ENCODE assay signal across 8 cellular contexts in the genomic region with DNA sequence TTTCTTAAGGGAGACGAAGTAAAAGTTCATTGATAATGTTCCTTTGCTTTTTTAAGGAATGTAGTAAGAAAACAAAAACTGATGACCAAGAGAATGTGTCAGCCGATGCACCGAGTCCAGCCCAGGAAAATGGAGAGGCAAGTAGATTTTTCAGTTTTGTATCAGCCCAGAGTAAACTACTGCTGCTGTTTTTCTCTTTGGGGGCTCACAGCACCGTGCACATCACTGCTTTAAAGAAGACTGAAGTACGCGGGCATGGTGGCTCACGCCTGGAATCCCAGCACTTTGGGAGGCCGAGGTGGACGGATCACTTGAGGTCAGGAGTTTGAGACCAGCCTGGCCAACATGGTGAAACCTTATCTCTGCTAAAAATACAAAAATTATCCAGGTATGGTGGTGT. TPM values are rescaled to one million over a fixed set of nuclear protein-coding genes. Genes with fewer than 3 reads are reported as not detected.
DNase-seq lines count a peak whose midpoint lies in the region; ATAC-seq and TF ChIP-seq lines count a peak whose summit lies in the region.
"Not testable (repeated sequence)": the region's sequence is repeated elsewhere in the genome, so short reads cannot be mapped to it uniquely, and the experiment has no call there.

No MANE protein-coding gene starts in this region.

- H3K9me3 ChIP-seq in A673 (ENCODE audit: low read depth, low read length, poor library complexity, severe bottlenecking); OCI-LY7 (ENCODE audit: low read length); skeletal muscle satellite cell (replicated peaks; ENCODE audit: low read length): not testable (repeated sequence)

- H3K9me3 Mint-ChIP-seq in GM23338; activated CD4-positive, alpha-beta T cell treated with anti-CD3 and anti-CD28 coated beads, Interleukin-2, amount 10 ng/mL, durations not matched to agents 24 days and 14 days; activated naive CD8-positive, alpha-beta T cell (ENCODE audit: low read depth); natural killer cell treated with Interleukin-12 subunit alpha and Interleukin-12 subunit beta and Interleukin-15 and Interleukin-18, amount 100 ng/mL, for 72 hours: not testable (repeated sequence)
- H3K9me3 Mint-ChIP-seq in glutamatergic neuron (ENCODE audit: unreplicated experiment), result peaks cover 13% of the 10 kb centered on the region

- ATAC-seq in GM23338; natural killer cell treated with Interleukin-12 subunit alpha and Interleukin-12 subunit beta and Interleukin-15 and Interleukin-18, amount 100 ng/mL, for 72 hours: not testable (repeated sequence)

- H3K27ac ChIP-seq in A673 (ENCODE audit: low read depth, low read length, poor library complexity, severe bottlenecking); GM23338 (ENCODE audit: low read depth); OCI-LY7 (ENCODE audit: low read depth, low read length, poor library complexity, severe bottlenecking): not testable (repeated sequence)

- not testable (repeated sequence) for H3K4me3 Mint-ChIP-seq in GM23338
- peak overlapping the region; percentile 34 for H3K4me3 Mint-ChIP-seq in activated CD4-positive, alpha-beta T cell treated with anti-CD3 and anti-CD28 coated beads, Interleukin-2, amount 10 ng/mL, durations not matched to agents 24 days and 14 days
- peak overlapping the region; percentile 10 for H3K4me3 Mint-ChIP-seq in activated naive CD8-positive, alpha-beta T cell
- H3K4me3 Mint-ChIP-seq in glutamatergic neuron (ENCODE audit: unreplicated experiment), result peak overlapping the region; percentile 98
- H3K4me3 Mint-ChIP-seq in natural killer cell treated with Interleukin-12 subunit alpha and Interleukin-12 subunit beta and Interleukin-15 and Interleukin-18, amount 100 ng/mL, for 72 hours, result peak overlapping the region; percentile 82

- H2AFZ ChIP-seq in GM23338; OCI-LY7 (ENCODE audit: low read length): not testable (repeated sequence)

- DNase-seq in A673 (ENCODE audit: low spot score); GM23338 (ENCODE audit: low spot score); OCI-LY7 (ENCODE audit: low spot score); activated CD4-positive, alpha-beta T cell treated with anti-CD3 and anti-CD28 coated beads, Interleukin-2, amount 10 ng/mL, durations not matched to agents 24 days and 14 days; glutamatergic neuron; natural killer cell treated with Interleukin-12 subunit alpha and Interleukin-12 subunit beta and Interleukin-15 and Interleukin-18, amount 100 ng/mL, for 72 hours (ENCODE audit: low spot score): not testable (repeated sequence)

- POLR2A ChIA-PET in A673 (lab: Charles Lee; ENCODE audit: low non-redundant PET); OCI-LY7 (lab: Charles Lee): not testable (repeated sequence)

- H3K4me2 ChIP-seq in GM23338, result not testable (repeated sequence)
- H3K4me2 ChIP-seq in OCI-LY7 (ENCODE audit: low read length) (peak overlapping the region; percentile 76), skeletal muscle satellite cell (ENCODE audit: low read length) (peak overlapping the region; percentile 79)

- peaks cover 49% of the 10 kb centered on the region for H3K36me3 Mint-ChIP-seq in GM23338 (ENCODE audit: low read depth)
- H3K36me3 Mint-ChIP-seq in activated CD4-positive, alpha-beta T cell treated with anti-CD3 and anti-CD28 coated beads, Interleukin-2, amount 10 ng/mL, durations not matched to agents 24 days and 14 days (ENCODE audit: low read depth), result peaks cover 52% of the 10 kb centered on the region
- H3K36me3 Mint-ChIP-seq in activated naive CD8-positive, alpha-beta T cell; glutamatergic neuron (ENCODE audit: unreplicated experiment); natural killer cell treated with Interleukin-12 subunit alpha and Interleukin-12 subunit beta and Interleukin-15 and Interleukin-18, amount 100 ng/mL, for 72 hours: not testable (repeated sequence)

- not testable (repeated sequence) for H3K79me2 ChIP-seq in GM23338 (replicated peaks; ENCODE audit: insufficient read depth); OCI-LY7 (ENCODE audit: insufficient read depth, low read depth, low read length)

- not testable (repeated sequence) for H3K4me1 ChIP-seq in A673 (ENCODE audit: insufficient read depth, low read length, poor library complexity, severe bottlenecking); GM23338 (ENCODE audit: insufficient read depth)
- H3K4me1 ChIP-seq in OCI-LY7 (ENCODE audit: insufficient read depth, low read length, poor library complexity, severe bottlenecking), result peaks cover 18% of the 10 kb centered on the region
- H3K4me1 ChIP-seq in skeletal muscle satellite cell (ENCODE audit: control insufficient read depth, insufficient read depth, low read length), result peaks cover 12% of the 10 kb centered on the region

- intact Hi-C loops in A673 (cut with micrococcal nuclease; ENCODE audit: unreplicated experiment), result not testable (repeated sequence)
- intact Hi-C loops in OCI-LY7 (cut with micrococcal nuclease; ENCODE audit: unreplicated experiment), result loop anchor here (2.0 to 5.0 kb wide), 4 partner anchors 35 to 93 kb away; partner anchors contain the start of genes HEXD and OGFOD3
- intact Hi-C loops in activated CD4-positive, alpha-beta T cell treated with anti-CD3 and anti-CD28 coated beads, Interleukin-2, amount 10 ng/mL, durations not matched to agents 24 days and 14 days (cut with micrococcal nuclease), result loop anchor here (2.0 to 10.0 kb wide), 5 partner anchors 35 to 295 kb away; partner anchors contain the start of genes FOXK2 and TBCD

- BruUV-seq in A673 (replicated peaks; lab: Mats Ljungman, UMichigan); OCI-LY7 (replicated peaks; lab: Mats Ljungman, UMichigan): not testable (repeated sequence)

- H3F3A ChIP-seq in GM23338 (replicated peaks; ENCODE audit: low read depth), result peaks cover 18% of the 10 kb centered on the region; the same call in 1 of the 2 replicates

- H3K4me1 Mint-ChIP-seq in GM23338, result peaks cover 11% of the 10 kb centered on the region
- H3K4me1 Mint-ChIP-seq in activated CD4-positive, alpha-beta T cell treated with anti-CD3 and anti-CD28 coated beads, Interleukin-2, amount 10 ng/mL, durations not matched to agents 24 days and 14 days, result peaks cover 52% of the 10 kb centered on the region
- peaks cover 32% of the 10 kb centered on the region for H3K4me1 Mint-ChIP-seq in activated naive CD8-positive, alpha-beta T cell (ENCODE audit: low read depth)
- not testable (repeated sequence) for H3K4me1 Mint-ChIP-seq in glutamatergic neuron (ENCODE audit: low read depth, unreplicated experiment)
- H3K4me1 Mint-ChIP-seq in natural killer cell treated with Interleukin-12 subunit alpha and Interleukin-12 subunit beta and Interleukin-15 and Interleukin-18, amount 100 ng/mL, for 72 hours (ENCODE audit: low read depth in 2 of 2), result peaks cover 32 to 54% of the 10 kb centered on the region in 2 donors

- H3K36me3 ChIP-seq in A673 (ENCODE audit: insufficient read depth, low read length, poor library complexity, severe bottlenecking), result peaks cover 32% of the 10 kb centered on the region
- not testable (repeated sequence) for H3K36me3 ChIP-seq in GM23338 (ENCODE audit: insufficient read depth)
- H3K36me3 ChIP-seq in OCI-LY7 (ENCODE audit: insufficient read depth, low read length), result peaks cover 59% of the 10 kb centered on the region
- H3K36me3 ChIP-seq in skeletal muscle satellite cell (ENCODE audit: insufficient read depth, low read length), result peaks cover 29% of the 10 kb centered on the region

- CTCF ChIA-PET in A673 (lab: Charles Lee); OCI-LY7 (lab: Charles Lee; ENCODE audit: unreplicated experiment): not testable (repeated sequence)

- peaks cover 12% of the 10 kb centered on the region for H3K27me3 Mint-ChIP-seq in GM23338 (ENCODE audit: insufficient read depth, low read depth, poor library complexity)
- not testable (repeated sequence) for H3K27me3 Mint-ChIP-seq in activated CD4-positive, alpha-beta T cell treated with anti-CD3 and anti-CD28 coated beads, Interleukin-2, amount 10 ng/mL, durations not matched to agents 24 days and 14 days; activated naive CD8-positive, alpha-beta T cell; glutamatergic neuron (ENCODE audit: unreplicated experiment); natural killer cell treated with Interleukin-12 subunit alpha and Interleukin-12 subunit beta and Interleukin-15 and Interleukin-18, amount 100 ng/mL, for 72 hours

- H4K20me1 ChIP-seq in GM23338 (replicated peaks; ENCODE audit: insufficient read depth); OCI-LY7 (ENCODE audit: insufficient read depth, low read length): not testable (repeated sequence)

- TF ChIP-seq CTCF in A673 (conservative IDR thresholded peaks at IDR 0.05; ENCODE audit: low read depth, low read length); GM23338 (conservative IDR thresholded peaks at IDR 0.05; ENCODE audit: low read depth in 2 of 2); OCI-LY7 (conservative IDR thresholded peaks at IDR 0.05; ENCODE audit: low read length); glutamatergic neuron (IDR thresholded peaks at IDR 0.05; ENCODE audit: partially characterized antibody, unreplicated experiment): not testable (repeated sequence)

- not testable (repeated sequence) for H3K27me3 ChIP-seq in A673 (replicated peaks; ENCODE audit: insufficient read depth, low read depth, low read length, poor library complexity); GM23338 (ENCODE audit: insufficient read depth); skeletal muscle satellite cell (ENCODE audit: control insufficient read depth, insufficient read depth, low read length)

- peak overlapping the region; percentile 99 for H3K4me3 ChIP-seq in A673 (ENCODE audit: low read depth, low read length, poor library complexity, severe bottlenecking)
- H3K4me3 ChIP-seq in GM23338, result peak overlapping the region; percentile 93
- peak overlapping the region; percentile 75 for H3K4me3 ChIP-seq in OCI-LY7 (ENCODE audit: low read depth, low read length, poor library complexity, severe bottlenecking)
- H3K4me3 ChIP-seq in skeletal muscle satellite cell (ENCODE audit: low read length), result not testable (repeated sequence)

- H3K9me2 ChIP-seq in GM23338 (ENCODE audit: insufficient read depth); OCI-LY7 (ENCODE audit: insufficient read depth, low read length): not testable (repeated sequence)

- not testable (repeated sequence) for H3K9ac ChIP-seq in skeletal muscle satellite cell (ENCODE audit: low read depth, low read length)

- not testable (repeated sequence) for H3K27ac Mint-ChIP-seq in GM23338; activated CD4-positive, alpha-beta T cell treated with anti-CD3 and anti-CD28 coated beads, Interleukin-2, amount 10 ng/mL, durations not matched to agents 24 days and 14 days; activated naive CD8-positive, alpha-beta T cell; glutamatergic neuron (ENCODE audit: unreplicated experiment)
- H3K27ac Mint-ChIP-seq in natural killer cell treated with Interleukin-12 subunit alpha and Interleukin-12 subunit beta and Interleukin-15 and Interleukin-18, amount 100 ng/mL, for 72 hours, result peak overlapping the region; percentile 95

RNA-seq across cellular contexts. Expression of gene NARF, which starts 1.4 kb away (rescaled TPM):
- 74.1 and 75.7 TPM in 2 replicates for total RNA-seq in A673 (2021)
- 66.1 and 83.8 TPM in 2 replicates for total RNA-seq in GM23338 (2014; rRNA removed; shearing (Covaris generic))
- polyA plus RNA-seq in GM23338 (2016; fragmentation: Nextera tagmentation; extraction: Ambion mirVana), result 67.1 and 69.5 TPM in 2 replicates
- total RNA-seq in OCI-LY7 (2014; rRNA removed; shearing (Covaris generic)), result 75.0 and 82.5 TPM in 2 replicates
- 148 and 151 TPM in 2 replicates for total RNA-seq in OCI-LY7 (2022)
- total RNA-seq in activated CD4-positive, alpha-beta T cell treated with anti-CD3 and anti-CD28 coated beads, Interleukin-2, amount 10 ng/mL, durations not matched to agents 24 days and 14 days, result 99.7 and 101 TPM in 2 replicates
- 177 TPM for total RNA-seq in glutamatergic neuron (ENCODE audit: unreplicated experiment)
- 100 to 1,000 TPM; 217 to 295 TPM for total RNA-seq in natural killer cell treated with Interleukin-12 subunit alpha and Interleukin-12 subunit beta and Interleukin-15 and Interleukin-18, amount 100 ng/mL, for 72 hours
- 21.8 and 28.6 TPM in 2 replicates for total RNA-seq in skeletal muscle satellite cell (2012; rRNA removed)

RNA-seq across cellular contexts. Expression of gene CYBC1, which starts 9.4 kb away (rescaled TPM):
- total RNA-seq in A673 (2021) (72.8 and 91.1 TPM in 2 replicates), OCI-LY7 (2022) (679 and 701 TPM in 2 replicates), glutamatergic neuron (ENCODE audit: unreplicated experiment) (134 TPM)
- 61.2 and 72.4 TPM in 2 replicates for total RNA-seq in GM23338 (2014; rRNA removed; shearing (Covaris generic))
- polyA plus RNA-seq in GM23338 (2016; fragmentation: Nextera tagmentation; extraction: Ambion mirVana), result 22.5 and 24.7 TPM in 2 replicates
- 424 and 470 TPM in 2 replicates for total RNA-seq in OCI-LY7 (2014; rRNA removed; shearing (Covaris generic))
- total RNA-seq in activated CD4-positive, alpha-beta T cell treated with anti-CD3 and anti-CD28 coated beads, Interleukin-2, amount 10 ng/mL, durations not matched to agents 24 days and 14 days, result 256 and 268 TPM in 2 replicates
- 100 to 1,000 TPM; 300 to 380 TPM for total RNA-seq in natural killer cell treated with Interleukin-12 subunit alpha and Interleukin-12 subunit beta and Interleukin-15 and Interleukin-18, amount 100 ng/mL, for 72 hours
- total RNA-seq in skeletal muscle satellite cell (2012; rRNA removed), result 50.5 and 54.2 TPM in 2 replicates

RNA-seq across cellular contexts. Expression of gene OGFOD3, which starts 41.5 kb away (rescaled TPM):
- 25.0 and 30.9 TPM in 2 replicates for total RNA-seq in A673 (2021)
- 24.6 and 30.8 TPM in 2 replicates for total RNA-seq in GM23338 (2014; rRNA removed; shearing (Covaris generic))
- polyA plus RNA-seq in GM23338 (2016; fragmentation: Nextera tagmentation; extraction: Ambion mirVana), result 9.6 and 10.6 TPM in 2 replicates
- 46.9 and 55.6 TPM in 2 replicates for total RNA-seq in OCI-LY7 (2014; rRNA removed; shearing (Covaris generic))
- 65.2 and 80.8 TPM in 2 replicates for total RNA-seq in OCI-LY7 (2022)
- 26.7 and 33.0 TPM in 2 replicates for total RNA-seq in activated CD4-positive, alpha-beta T cell treated with anti-CD3 and anti-CD28 coated beads, Interleukin-2, amount 10 ng/mL, durations not matched to agents 24 days and 14 days
- total RNA-seq in glutamatergic neuron (ENCODE audit: unreplicated experiment), result 23.0 TPM
- 10 to 100 TPM; 29.7 to 30.1 TPM for total RNA-seq in natural killer cell treated with Interleukin-12 subunit alpha and Interleukin-12 subunit beta and Interleukin-15 and Interleukin-18, amount 100 ng/mL, for 72 hours
- 23.6 and 28.4 TPM in 2 replicates for total RNA-seq in skeletal muscle satellite cell (2012; rRNA removed)

RNA-seq across cellular contexts. Expression of gene HEXD, which starts 41.8 kb away (rescaled TPM):
- total RNA-seq in A673 (2021) (20.1 and 24.0 TPM in 2 replicates), OCI-LY7 (2022) (87.9 and 94.7 TPM in 2 replicates), glutamatergic neuron (ENCODE audit: unreplicated experiment) (58.7 TPM)
- total RNA-seq in GM23338 (2014; rRNA removed; shearing (Covaris generic)), result 23.1 and 31.1 TPM in 2 replicates
- 11.0 and 11.9 TPM in 2 replicates for polyA plus RNA-seq in GM23338 (2016; fragmentation: Nextera tagmentation; extraction: Ambion mirVana)
- 88.8 and 93.2 TPM in 2 replicates for total RNA-seq in OCI-LY7 (2014; rRNA removed; shearing (Covaris generic))
- 33.1 and 36.0 TPM in 2 replicates for total RNA-seq in activated CD4-positive, alpha-beta T cell treated with anti-CD3 and anti-CD28 coated beads, Interleukin-2, amount 10 ng/mL, durations not matched to agents 24 days and 14 days
- total RNA-seq in natural killer cell treated with Interleukin-12 subunit alpha and Interleukin-12 subunit beta and Interleukin-15 and Interleukin-18, amount 100 ng/mL, for 72 hours, result 10 to 100 TPM; 19.5 to 40.1 TPM
- 4.8 and 6.6 TPM in 2 replicates for total RNA-seq in skeletal muscle satellite cell (2012; rRNA removed)

RNA-seq across cellular contexts. Expression of gene FOXK2, which starts 59.6 kb away (rescaled TPM):
- 107 and 116 TPM in 2 replicates for total RNA-seq in A673 (2021)
- total RNA-seq in GM23338 (2014; rRNA removed; shearing (Covaris generic)), result 62.4 and 66.0 TPM in 2 replicates
- 12.2 and 12.3 TPM in 2 replicates for polyA plus RNA-seq in GM23338 (2016; fragmentation: Nextera tagmentation; extraction: Ambion mirVana)
- 62.4 and 76.2 TPM in 2 replicates for total RNA-seq in OCI-LY7 (2014; rRNA removed; shearing (Covaris generic))
- total RNA-seq in OCI-LY7 (2022), result 144 and 148 TPM in 2 replicates
- 92.6 and 97.4 TPM in 2 replicates for total RNA-seq in activated CD4-positive, alpha-beta T cell treated with anti-CD3 and anti-CD28 coated beads, Interleukin-2, amount 10 ng/mL, durations not matched to agents 24 days and 14 days
- total RNA-seq in glutamatergic neuron (ENCODE audit: unreplicated experiment), result 95.7 TPM
- total RNA-seq in natural killer cell treated with Interleukin-12 subunit alpha and Interleukin-12 subunit beta and Interleukin-15 and Interleukin-18, amount 100 ng/mL, for 72 hours, result 100 to 1,000 TPM in 1 of 2 donors, 10 to 100 TPM in 1; 60.9 to 108 TPM
- total RNA-seq in skeletal muscle satellite cell (2012; rRNA removed), result 23.2 and 26.4 TPM in 2 replicates
